1 cellular context compared by ENCODE assay signal in genomic region chr19:41958367-41959055, GRCh38.
TF ChIP-seq lines count a peak whose summit lies in the region.

No MANE protein-coding gene starts in this region.

TF ChIP-seq in HEK293, 187 proteins besides CTCF, POLR2A, EP300 and RAD21 (continued from another document):
- TF ChIP-seq ZNF518A (tag by site-specific recombination; conservative IDR thresholded peaks at IDR 0.05; ENCODE audit: low read depth) (no peak), ZNF76 (tag by site-specific recombination; IDR thresholded peaks at IDR 0.05; ENCODE audit: borderline replicate concordance, low read depth) (peak; percentile 54), GLIS1 (tag by site-specific recombination; IDR thresholded peaks at IDR 0.05) (peak; percentile 54), ZNF140 (tag by site-specific recombination; IDR thresholded peaks at IDR 0.05) (no peak), SP2 (tag by site-specific recombination; IDR thresholded peaks at IDR 0.05) (peak; percentile 91), ZNF791 (tag by site-specific recombination; IDR thresholded peaks at IDR 0.05) (no peak), ZNF837 (tag by site-specific recombination; IDR thresholded peaks at IDR 0.05) (peak; percentile 58; the same call in 1 of the 2 replicates), ZNF324 (tag by site-specific recombination; IDR thresholded peaks at IDR 0.05) (no peak; the same call in none of the 2 replicates), ZBTB26 (tag by site-specific recombination; optimal IDR thresholded peaks at IDR 0.05) (peak; percentile 56), GLIS2 (tag by site-specific recombination; IDR thresholded peaks at IDR 0.05) (peak; percentile 69; the same call in 1 of the 2 replicates), SETDB1 (IDR thresholded peaks at IDR 0.05; ENCODE audit: insufficient read length, low read length) (no peak), HOXA7 (CRISPR knock-in tag; IDR thresholded peaks at IDR 0.05; ENCODE audit: borderline replicate concordance) (no peak), HOXC10 (CRISPR knock-in tag; IDR thresholded peaks at IDR 0.05) (no peak), ZBTB11 (tag by site-specific recombination; conservative IDR thresholded peaks at IDR 0.05; ENCODE audit: low read depth) (peak; percentile 22), ZNF660 (tag by site-specific recombination; IDR thresholded peaks at IDR 0.05) (0 out of 2 replicates have a peak, but pooled peaks have one; percentile 31), ZNF26 (tag by site-specific recombination; IDR thresholded peaks at IDR 0.05) (no peak), ZNF184 (tag by site-specific recombination; IDR thresholded peaks at IDR 0.05) (no peak), ZSCAN5A (tag by site-specific recombination; IDR thresholded peaks at IDR 0.05) (peak; percentile 79), ZNF146 (tag by site-specific recombination; IDR thresholded peaks at IDR 0.05) (no peak), ZFHX2 (tag by site-specific recombination; conservative IDR thresholded peaks at IDR 0.05) (0 out of 2 replicates have a peak, but pooled peaks have one; percentile 21), ATF2 (tag by site-specific recombination; IDR thresholded peaks at IDR 0.05; ENCODE audit: low read depth) (no peak), ZNF513 (tag by site-specific recombination; IDR thresholded peaks at IDR 0.05) (no peak)
